9 cellular contexts compared by ENCODE assay signal in the genomic region with DNA sequence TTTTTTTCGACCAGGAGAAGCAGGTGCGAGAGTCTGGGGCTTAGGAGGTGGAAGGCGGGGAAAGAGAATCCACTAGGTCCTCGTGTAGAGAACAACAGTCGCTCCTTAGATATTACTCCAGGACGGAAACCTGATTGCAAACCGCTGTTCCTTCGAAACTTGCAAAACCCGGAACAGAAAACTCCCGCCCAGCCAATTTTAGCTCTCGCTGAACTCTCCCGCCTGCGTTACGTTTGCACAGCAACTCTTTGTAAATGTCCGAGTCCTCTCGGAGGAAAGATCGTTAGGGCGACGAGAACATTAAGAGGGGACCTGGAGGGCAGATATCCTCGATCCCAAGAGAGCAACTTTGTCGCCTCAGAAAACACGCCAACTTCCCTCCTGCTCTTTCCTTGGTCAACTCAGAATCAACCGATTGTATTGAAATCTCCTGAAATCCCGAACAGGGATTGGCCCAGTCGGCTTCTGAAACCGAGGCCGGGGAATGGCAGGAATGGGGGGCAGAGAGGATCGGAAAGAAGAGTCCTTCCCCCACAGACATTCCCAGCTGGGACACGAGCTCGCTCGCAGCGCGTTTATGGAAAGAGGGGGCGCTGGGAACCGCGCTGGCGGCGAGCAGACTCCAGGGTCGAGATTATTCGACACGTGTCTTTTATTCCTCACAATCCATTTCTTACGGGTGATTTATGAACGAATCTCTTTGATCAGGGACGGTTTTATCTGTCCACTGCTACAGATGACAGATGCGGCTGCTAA. TPM values are rescaled to one million over a fixed set of nuclear protein-coding genes. Genes with fewer than 3 reads are reported as not detected.
DNase-seq lines count a peak whose midpoint lies in the region; ATAC-seq, FAIRE-seq and TF ChIP-seq lines count a peak whose summit lies in the region.
"Had no signal": no experiment of that assay in that cellular context is flagged by ENCODE, and none has a peak within 500 bp of the region (broad histone marks: within the 10 kb centered on the region; RNA-seq: fewer than 3 reads in every experiment).

No MANE protein-coding gene starts in this region.

- H3K4me3 Mint-ChIP-seq in immature natural killer cell, result peak overlapping the region in 2 of 5 donors; percentile 5 to 13

- H3K27me3 ChIP-seq in dorsolateral prefrontal cortex, result peaks cover 20 to 100% (median 96%) of the 10 kb centered on the region in 45 donors

- intact Hi-C loops in dorsolateral prefrontal cortex (cut with DNase I), result no loop called here

- 61% methylated on average over 45 of the region's 45 CpGs for WGBS in A549 (ENCODE audit: missing lambda C conversion rate)

- no peak for ATAC-seq in A549

- no peak for TF ChIP-seq EP300 in A549 (IDR thresholded peaks at IDR 0.05)

- DNase-seq in A549 (ENCODE audit: low read depth in 1 of 2, low spot score in 1 of 2) (no peak), Kasumi-1 (lab: John Stamatoyannopoulos, UW) (peak; percentile 10 to 34), dorsolateral prefrontal cortex (no peak), midbrain (lab: John Stamatoyannopoulos, UW) (peak; percentile 11), GF-D8 (lab: John Stamatoyannopoulos, UW) (no peak), NCI-H345 (lab: John Stamatoyannopoulos, UW) (no peak), immature natural killer cell (no peak)
- DNase-seq in activated CD4-positive, alpha-beta T cell treated with anti-CD3 and anti-CD28 coated beads for 1 hour, result no peak

- POLR2A ChIA-PET in A549 (lab: Yijun Ruan, JAX), result no interaction called here

- H3K4me1 Mint-ChIP-seq in immature natural killer cell, result peaks cover 0 to 5% of the 10 kb centered on the region in 2 donors

- CTCF ChIA-PET in A549 (lab: Yijun Ruan, JAX), result interaction anchor here (0.8 kb wide), 1 partner anchor 12 kb away, joined by 3 read pairs; no protein-coding TSS in a partner anchor

- peak overlapping the region; percentile 41; the same call in 1 of the 3 replicates for H3K4me2 ChIP-seq in A549

- peaks cover 4 to 31% (median 14%) of the 10 kb centered on the region in 6 donors for H3K9me3 Mint-ChIP-seq in immature natural killer cell

- H3K27me3 Mint-ChIP-seq in immature natural killer cell (ENCODE audit: low read depth in 3 of 3), result peaks cover 38 to 50% (median 46%) of the 10 kb centered on the region in 3 donors

- no peak for TF ChIP-seq POLR2A in A549 (IDR thresholded peaks at IDR 0.05; ENCODE audit: low read length)

- H3K4me3 ChIP-seq in A549, result no peak overlapping the region
- H3K4me3 ChIP-seq in dorsolateral prefrontal cortex, result peak overlapping the region in 53 of 59 donors; percentile 6 to 59 (median 36)

- TF ChIP-seq CTCF in A549 (IDR thresholded peaks at IDR 0.05) (no peak), dorsolateral prefrontal cortex (IDR thresholded peaks at IDR 0.05 in 54 of 56, conservative IDR thresholded peaks at IDR 0.05 in 2 of 56; ENCODE audit: low read depth in 1 of 56, partially characterized antibody in 56 of 56) (no peak)

- H3K4me1 ChIP-seq in A549, result no peaks in the 10 kb centered on the region

- FAIRE-seq in A549 (lab: Jason Lieb, UNC), result no peak

- H3K36me3 Mint-ChIP-seq in immature natural killer cell, result peaks cover 0 to 4% (median 0%) of the 10 kb centered on the region in 3 donors

- H3K27ac ChIP-seq in A549, result no peak overlapping the region
- peak overlapping the region in 4 of 59 donors; percentile 6 to 61 (median 24) for H3K27ac ChIP-seq in dorsolateral prefrontal cortex
- H3K27ac ChIP-seq: upper lobe of left lung had no signal

- H3K27ac Mint-ChIP-seq in immature natural killer cell, result no peak overlapping the region

- H3K9me3 ChIP-seq in A549, result no peaks in the 10 kb centered on the region
- H3K9me3 ChIP-seq: upper lobe of left lung had no signal

- no peak for TF ChIP-seq RAD21 in A549 (conservative IDR thresholded peaks at IDR 0.05 in 1 of 2, IDR thresholded peaks at IDR 0.05 in 1 of 2)

TF ChIP-seq in A549, 52 proteins besides CTCF, POLR2A, EP300 and RAD21:
- no peak for TF ChIP-seq FOXS1 (CRISPR knock-in tag; IDR thresholded peaks at IDR 0.05)
- no peak for TF ChIP-seq MYC (IDR thresholded peaks at IDR 0.05; ENCODE audit: borderline replicate concordance, low read length)
- TF ChIP-seq SREBF2 (IDR thresholded peaks at IDR 0.05), result no peak
- TF ChIP-seq HOXB13 (CRISPR knock-in tag; IDR thresholded peaks at IDR 0.05; ENCODE audit: low read depth), result no peak
- no peak for TF ChIP-seq TFCP2L1 (CRISPR knock-in tag; IDR thresholded peaks at IDR 0.05)
- TF ChIP-seq HEYL (CRISPR knock-in tag; IDR thresholded peaks at IDR 0.05), result no peak
- no peak for TF ChIP-seq KDM1A (IDR thresholded peaks at IDR 0.05; ENCODE audit: low read depth)
- TF ChIP-seq NPAS2 (CRISPR knock-in tag; IDR thresholded peaks at IDR 0.05; ENCODE audit: borderline replicate concordance), result no peak
- TF ChIP-seq, protein P1, sequence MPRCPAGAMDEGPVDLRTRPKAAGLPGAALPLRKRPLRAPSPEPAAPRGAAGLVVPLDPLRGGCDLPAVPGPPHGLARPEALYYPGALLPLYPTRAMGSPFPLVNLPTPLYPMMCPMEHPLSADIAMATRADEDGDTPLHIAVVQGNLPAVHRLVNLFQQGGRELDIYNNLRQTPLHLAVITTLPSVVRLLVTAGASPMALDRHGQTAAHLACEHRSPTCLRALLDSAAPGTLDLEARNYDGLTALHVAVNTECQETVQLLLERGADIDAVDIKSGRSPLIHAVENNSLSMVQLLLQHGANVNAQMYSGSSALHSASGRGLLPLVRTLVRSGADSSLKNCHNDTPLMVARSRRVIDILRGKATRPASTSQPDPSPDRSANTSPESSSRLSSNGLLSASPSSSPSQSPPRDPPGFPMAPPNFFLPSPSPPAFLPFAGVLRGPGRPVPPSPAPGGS (IDR thresholded peaks at IDR 0.05), result no peak
- TF ChIP-seq RNF2 (IDR thresholded peaks at IDR 0.05; ENCODE audit: borderline replicate concordance, low read depth), result no peak
- no peak for TF ChIP-seq ZC3H11A (IDR thresholded peaks at IDR 0.05)
- TF ChIP-seq CHD4 (IDR thresholded peaks at IDR 0.05; ENCODE audit: borderline replicate concordance), result no peak
- no peak for TF ChIP-seq JUNB (IDR thresholded peaks at IDR 0.05)
- no peak for TF ChIP-seq TP53 (CRISPR knock-in tag; IDR thresholded peaks at IDR 0.05)
- TF ChIP-seq, protein P2, sequence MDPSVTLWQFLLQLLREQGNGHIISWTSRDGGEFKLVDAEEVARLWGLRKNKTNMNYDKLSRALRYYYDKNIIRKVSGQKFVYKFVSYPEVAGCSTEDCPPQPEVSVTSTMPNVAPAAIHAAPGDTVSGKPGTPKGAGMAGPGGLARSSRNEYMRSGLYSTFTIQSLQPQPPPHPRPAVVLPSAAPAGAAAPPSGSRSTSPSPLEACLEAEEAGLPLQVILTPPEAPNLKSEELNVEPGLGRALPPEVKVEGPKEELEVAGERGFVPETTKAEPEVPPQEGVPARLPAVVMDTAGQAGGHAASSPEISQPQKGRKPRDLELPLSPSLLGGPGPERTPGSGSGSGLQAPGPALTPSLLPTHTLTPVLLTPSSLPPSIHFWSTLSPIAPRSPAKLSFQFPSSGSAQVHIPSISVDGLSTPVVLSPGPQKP (IDR thresholded peaks at IDR 0.05; ENCODE audit: low read depth, low read length), result no peak
- TF ChIP-seq, protein P3, sequence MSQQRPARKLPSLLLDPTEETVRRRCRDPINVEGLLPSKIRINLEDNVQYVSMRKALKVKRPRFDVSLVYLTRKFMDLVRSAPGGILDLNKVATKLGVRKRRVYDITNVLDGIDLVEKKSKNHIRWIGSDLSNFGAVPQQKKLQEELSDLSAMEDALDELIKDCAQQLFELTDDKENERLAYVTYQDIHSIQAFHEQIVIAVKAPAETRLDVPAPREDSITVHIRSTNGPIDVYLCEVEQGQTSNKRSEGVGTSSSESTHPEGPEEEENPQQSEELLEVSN (IDR thresholded peaks at IDR 0.05; ENCODE audit: borderline replicate concordance, low read depth), result no peak
- TF ChIP-seq POLR2AphosphoS2 (conservative IDR thresholded peaks at IDR 0.05; ENCODE audit: low read length), result no peak
- no peak for TF ChIP-seq EHMT2 (IDR thresholded peaks at IDR 0.05; ENCODE audit: low read depth)
- TF ChIP-seq NR3C1 (IDR thresholded peaks at IDR 0.05), result no peak
TF ChIP-seq in A549: peak in this region for 0.

RNA-seq across cellular contexts. Expression of a gene that starts 9.9 kb away (rescaled TPM):
- polyA plus RNA-seq in A549 (2011; rRNA removed), result 0.61 and 0.75 TPM in 2 replicates
- polyA plus RNA-seq in A549 (2012; cell fraction: cytosol; rRNA removed), result 4.2 and 5.5 TPM in 2 replicates
- 4.0 and 4.3 TPM in 2 replicates for polyA plus RNA-seq in A549 (2012; cell fraction: nucleus; rRNA removed)
- polyA plus RNA-seq in A549 (2017; fragmentation: RNase III; extraction: RNeasy Plus Mini Kit Qiagen cat#74134 plus additional on column Dnase treatment), result 1.2 to 1.6 TPM (median 1.3 TPM) in 3 replicates
- 0.12 and 2.4 TPM in 2 replicates for polyA minus RNA-seq in A549 (2011; rRNA and poly(A)+ RNA removed)
- 1 to 10 TPM in 109 of 120 experiments, under 1 TPM in 10, not detected in 1; 0.63 to 9.3 (median 2.6) TPM for total RNA-seq in dorsolateral prefrontal cortex
- polyA plus RNA-seq in immature natural killer cell, result not detected

RNA-seq across cellular contexts. Expression of a gene that starts 37.7 kb away (rescaled TPM):
- not detected in 2 replicates for polyA plus RNA-seq in A549 (2011; rRNA removed)
- polyA plus RNA-seq in A549 (2012; cell fraction: cytosol; rRNA removed), result not detected in 2 replicates
- polyA plus RNA-seq in A549 (2012; cell fraction: nucleus; rRNA removed), result not detected in 2 replicates
- polyA plus RNA-seq in A549 (2017; fragmentation: RNase III; extraction: RNeasy Plus Mini Kit Qiagen cat#74134 plus additional on column Dnase treatment), result not detected in 3 replicates
- not detected in 2 replicates for polyA minus RNA-seq in A549 (2011; rRNA and poly(A)+ RNA removed)
- total RNA-seq in dorsolateral prefrontal cortex, result 1 to 10 TPM in 16 of 120 experiments, under 1 TPM in 12, not detected in 92; 0.76 to 3.1 (median 1.1) TPM
- not detected for polyA plus RNA-seq in immature natural killer cell
- total RNA-seq: upper lobe of left lung had no signal

Comparison
In these comparisons a context has a peak if more than half of its experiments do, and no peak if none do; other contexts are left out.
1. DNase-seq: peak in Kasumi-1 (2 of 2) and midbrain (single experiment); none in A549 (0 of 2), dorsolateral prefrontal cortex (0 of 10), GF-D8 (single experiment), activated CD4-positive, alpha-beta T cell treated with anti-CD3 and anti-CD28 coated beads for 1 hour (single experiment), NCI-H345 (single experiment) and immature natural killer cell (0 of 3).